31 cellular contexts compared by ENCODE assay signal in genomic region chr20:13276945-13277582, GRCh38. TPM values are rescaled to one million over a fixed set of nuclear protein-coding genes. Genes with fewer than 3 reads are reported as not detected.
"Had no signal": no experiment of that assay in that cellular context is flagged by ENCODE, and none has a peak within 500 bp of the region (broad histone marks: within the 10 kb centered on the region; RNA-seq: fewer than 3 reads in every experiment).

No MANE protein-coding gene starts in this region.

- H3K4me3 Mint-ChIP-seq: activated CD4-positive, alpha-beta memory T cell treated with anti-CD3 and anti-CD28 coated beads, Interleukin-2, amount 10 ng/mL, durations not matched to agents 7 days and 5 days; activated CD4-positive, alpha-beta T cell treated with anti-CD3 and anti-CD28 coated beads, Interleukin-2, amount 10 ng/mL, durations not matched to agents 7 days and 5 days; activated naive CD4-positive, alpha-beta T cell treated with anti-CD3 and anti-CD28 coated beads, Interleukin-2, amount 10 ng/mL, durations not matched to agents 7 days and 5 days; activated T-cell treated with anti-CD3 and anti-CD28 coated beads, Interleukin-2, amount 50 U/mL, for 24 hours; brain; immature natural killer cell; naive thymus-derived CD8-positive, alpha-beta T cell; neural crest cell; stimulated activated naive B cell treated with anti-CD40 and anti-IgM and Interleukin-4, amounts not matched to agents 10 μg/mL and 1 μg/mL and 100 μg/mL, for 72 hours; T-helper 17 cell had no signal

- H3K27ac Mint-ChIP-seq: activated CD4-positive, alpha-beta memory T cell treated with anti-CD3 and anti-CD28 coated beads, Interleukin-2, amount 10 ng/mL, durations not matched to agents 7 days and 5 days; activated CD4-positive, alpha-beta T cell treated with anti-CD3 and anti-CD28 coated beads, Interleukin-2, amount 10 ng/mL, durations not matched to agents 7 days and 5 days; activated naive CD4-positive, alpha-beta T cell treated with anti-CD3 and anti-CD28 coated beads, Interleukin-2, amount 10 ng/mL, durations not matched to agents 7 days and 5 days; activated T-cell treated with anti-CD3 and anti-CD28 coated beads, Interleukin-2, amount 50 U/mL, for 24 hours; brain; immature natural killer cell; naive thymus-derived CD8-positive, alpha-beta T cell; stimulated activated naive B cell treated with anti-CD40 and anti-IgM and Interleukin-4, amounts not matched to agents 10 μg/mL and 1 μg/mL and 100 μg/mL, for 72 hours; T-helper 17 cell had no signal

- ATAC-seq: left colon; naive thymus-derived CD8-positive, alpha-beta T cell; psoas muscle; stimulated activated naive B cell treated with anti-CD40 and anti-IgM and Interleukin-4, amounts not matched to agents 10 μg/mL and 1 μg/mL and 100 μg/mL, for 72 hours; T-helper 17 cell; upper lobe of right lung had no signal

- H3K4me1 ChIP-seq: upper lobe of right lung had no signal

- H3K27me3 Mint-ChIP-seq: activated CD4-positive, alpha-beta memory T cell treated with anti-CD3 and anti-CD28 coated beads, Interleukin-2, amount 10 ng/mL, durations not matched to agents 7 days and 5 days; activated CD4-positive, alpha-beta T cell treated with anti-CD3 and anti-CD28 coated beads, Interleukin-2, amount 10 ng/mL, durations not matched to agents 7 days and 5 days; stimulated activated naive B cell treated with anti-CD40 and anti-IgM and Interleukin-4, amounts not matched to agents 10 μg/mL and 1 μg/mL and 100 μg/mL, for 72 hours; T-helper 17 cell had no signal

- H3K4me3 ChIP-seq: cardiac muscle cell, coronary artery, dorsolateral prefrontal cortex, psoas muscle, smooth muscle cell, thoracic aorta, upper lobe of right lung had no signal

- H3K27ac ChIP-seq: cardiac muscle cell, dorsolateral prefrontal cortex, parathyroid adenoma, psoas muscle, thoracic aorta, upper lobe of right lung had no signal

- DNase-seq: activated CD4-positive, alpha-beta memory T cell treated with anti-CD3 and anti-CD28 coated beads, Interleukin-2, amount 10 ng/mL, durations not matched to agents 7 days and 5 days; activated CD4-positive, alpha-beta T cell treated with anti-CD3 and anti-CD28 coated beads for 1 hour; activated CD4-positive, alpha-beta T cell treated with anti-CD3 and anti-CD28 coated beads, Interleukin-2, amount 10 ng/mL, durations not matched to agents 7 days and 5 days; activated CD8-positive, alpha-beta memory T cell treated with anti-CD3 and anti-CD28 coated beads, Interleukin-2, amount 50 U/mL, for 48 hours; activated gamma-delta T cell; activated naive CD4-positive, alpha-beta T cell treated with anti-CD3 and anti-CD28 coated beads, Interleukin-2, amount 10 ng/mL, durations not matched to agents 7 days and 5 days; activated T-cell treated with anti-CD3 and anti-CD28 coated beads, Interleukin-2, amount 50 U/mL, for 24 hours; dorsolateral prefrontal cortex; effector memory CD4-positive, alpha-beta T cell; head of caudate nucleus; hippocampal formation; immature natural killer cell; kidney; left colon; naive thymus-derived CD8-positive, alpha-beta T cell; occipital lobe; psoas muscle; stimulated activated CD4-positive, alpha-beta T cell treated with anti-CD3 and anti-CD28 coated beads, Interleukin-1b, Interleukin-23, amount 100 ng/mL, for 48 hours; stimulated activated CD4-positive, alpha-beta T cell treated with anti-CD3 and anti-CD28 coated beads, Interleukin-4, amount 100 ng/mL, for 4 hours; stimulated activated CD8-positive, alpha-beta memory T cell treated with anti-CD3 and anti-CD28 coated beads, Interleukin-4, amount 100 ng/mL, for 48 hours; stimulated activated naive B cell treated with anti-CD40 and anti-IgM and Interleukin-4, amounts not matched to agents 10 μg/mL and 1 μg/mL and 100 μg/mL, for 72 hours; T-helper 17 cell; T1000; upper lobe of right lung had no signal

- H3K36me3 ChIP-seq: cardiac muscle cell, thoracic aorta, upper lobe of right lung had no signal

- H3K9me3 Mint-ChIP-seq: activated CD4-positive, alpha-beta memory T cell treated with anti-CD3 and anti-CD28 coated beads, Interleukin-2, amount 10 ng/mL, durations not matched to agents 7 days and 5 days; activated CD4-positive, alpha-beta T cell treated with anti-CD3 and anti-CD28 coated beads, Interleukin-2, amount 10 ng/mL, durations not matched to agents 7 days and 5 days; activated naive CD4-positive, alpha-beta T cell treated with anti-CD3 and anti-CD28 coated beads, Interleukin-2, amount 10 ng/mL, durations not matched to agents 7 days and 5 days; activated T-cell treated with anti-CD3 and anti-CD28 coated beads, Interleukin-2, amount 50 U/mL, for 24 hours; naive thymus-derived CD8-positive, alpha-beta T cell; neural crest cell; stimulated activated naive B cell treated with anti-CD40 and anti-IgM and Interleukin-4, amounts not matched to agents 10 μg/mL and 1 μg/mL and 100 μg/mL, for 72 hours had no signal

- H3K36me3 Mint-ChIP-seq: activated naive CD4-positive, alpha-beta T cell treated with anti-CD3 and anti-CD28 coated beads, Interleukin-2, amount 10 ng/mL, durations not matched to agents 7 days and 5 days; brain; stimulated activated naive B cell treated with anti-CD40 and anti-IgM and Interleukin-4, amounts not matched to agents 10 μg/mL and 1 μg/mL and 100 μg/mL, for 72 hours had no signal

- H3K27me3 ChIP-seq: cardiac muscle cell, upper lobe of right lung had no signal

- H3K9me3 ChIP-seq: psoas muscle, thoracic aorta, upper lobe of right lung had no signal

- H3K4me1 Mint-ChIP-seq: activated CD4-positive, alpha-beta memory T cell treated with anti-CD3 and anti-CD28 coated beads, Interleukin-2, amount 10 ng/mL, durations not matched to agents 7 days and 5 days; activated CD4-positive, alpha-beta T cell treated with anti-CD3 and anti-CD28 coated beads, Interleukin-2, amount 10 ng/mL, durations not matched to agents 7 days and 5 days; activated naive CD4-positive, alpha-beta T cell treated with anti-CD3 and anti-CD28 coated beads, Interleukin-2, amount 10 ng/mL, durations not matched to agents 7 days and 5 days; immature natural killer cell; naive thymus-derived CD8-positive, alpha-beta T cell; neural crest cell; stimulated activated naive B cell treated with anti-CD40 and anti-IgM and Interleukin-4, amounts not matched to agents 10 μg/mL and 1 μg/mL and 100 μg/mL, for 72 hours had no signal

RNA-seq across cellular contexts. Expression of gene ISM1, which starts 56.0 kb away (rescaled TPM):
- total RNA-seq: activated CD4-positive, alpha-beta memory T cell treated with anti-CD3 and anti-CD28 coated beads, Interleukin-2, amount 10 ng/mL, durations not matched to agents 7 days and 5 days had no signal
